Comparison of ENCODE assay signal across 11 cellular contexts in the genomic region with DNA sequence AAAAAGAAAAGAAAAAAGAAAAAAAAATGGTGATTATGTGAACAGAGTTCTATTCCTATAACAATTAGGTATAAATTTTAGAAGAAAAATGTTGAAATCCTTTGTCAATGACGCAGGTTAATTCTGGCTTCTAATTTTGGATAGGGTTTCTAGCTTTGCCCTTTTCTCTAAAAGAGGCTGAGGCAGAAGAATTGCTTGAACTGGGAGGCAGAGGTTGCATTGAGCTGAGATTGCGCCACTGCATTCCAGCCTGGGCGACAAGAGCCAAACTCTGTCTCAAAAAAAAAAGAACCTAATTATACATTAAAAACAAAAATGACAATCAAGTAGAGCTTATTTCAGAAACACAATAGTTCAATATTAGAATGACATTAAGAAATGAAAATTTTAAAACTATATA.
"Had no signal": no experiment of that assay in that cellular context is flagged by ENCODE, and none has a peak within 500 bp of the region (broad histone marks: within the 10 kb centered on the region; RNA-seq: fewer than 3 reads in every experiment).

No MANE protein-coding gene starts in this region.

- H3K27ac ChIP-seq: body of pancreas, lower lobe of right lung had no signal

- DNase-seq: activated B cell treated with CpG ODN at 0.5 μM for 24 hours; activated CD4-positive, alpha-beta T cell treated with anti-CD3 and anti-CD28 coated beads, Interleukin-2, amount 10 ng/mL, durations not matched to agents 24 days and 14 days; activated CD8-positive, alpha-beta memory T cell treated with anti-CD3 and anti-CD28 coated beads for 24 hours; activated naive CD4-positive, alpha-beta T cell treated with anti-CD3 and anti-CD28 coated beads, Interleukin-2, amount 10 ng/mL, durations not matched to agents 7 days and 5 days; body of pancreas; lower lobe of right lung; naive B cell; retina; T-helper 2 cell had no signal

- H3K9me3 ChIP-seq: body of pancreas, esophagus muscularis mucosa, lower lobe of right lung had no signal

- H3K4me2 ChIP-seq: smooth muscle cell had no signal

- H3K27me3 ChIP-seq: body of pancreas, esophagus muscularis mucosa had no signal

- H3K36me3 ChIP-seq: esophagus muscularis mucosa, lower lobe of right lung had no signal

- H3K4me3 ChIP-seq: body of pancreas, esophagus muscularis mucosa, lower lobe of right lung, smooth muscle cell had no signal
